19 cellular contexts compared by ENCODE assay signal in the genomic region with DNA sequence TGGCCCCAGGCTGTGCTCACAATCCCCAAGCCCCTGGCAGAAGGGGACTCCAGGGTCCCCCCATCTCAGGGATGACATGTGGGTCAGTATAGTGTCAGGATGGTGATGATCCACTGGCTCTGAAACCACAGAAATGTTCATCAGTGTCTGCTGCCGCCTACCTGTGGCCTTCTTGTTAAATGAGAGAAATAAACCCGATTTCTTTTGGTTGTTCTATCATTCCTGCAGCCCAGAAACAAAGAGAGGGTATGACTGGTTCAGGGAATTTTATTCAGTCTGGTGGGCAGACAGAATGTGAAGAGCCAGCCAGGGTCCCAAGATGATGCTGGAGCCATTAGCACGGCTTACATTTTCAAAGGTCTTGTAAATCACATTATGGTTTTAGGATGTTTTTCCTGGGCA.
DNase-seq lines count a peak whose midpoint lies in the region; ATAC-seq, FAIRE-seq and TF ChIP-seq lines count a peak whose summit lies in the region.
"Had no signal": no experiment of that assay in that cellular context is flagged by ENCODE, and none has a peak within 500 bp of the region (broad histone marks: within the 10 kb centered on the region; RNA-seq: fewer than 3 reads in every experiment).

No MANE protein-coding gene starts in this region.

- no peak overlapping the region for H3K9ac ChIP-seq in IMR-90 (ENCODE audit: low read depth, low read length)

- peak overlapping the region; percentile 30; the same call in 1 of the 2 replicates for H2BK120ac ChIP-seq in IMR-90 (ENCODE audit: low read depth, low read length)

- H4K20me1 ChIP-seq in IMR-90 (ENCODE audit: insufficient read depth, low read length): no peaks in the 10 kb centered on the region

- H3K4me2 ChIP-seq in IMR-90 (ENCODE audit: low read depth, low read length): no peak overlapping the region

- no peak overlapping the region for H2BK5ac ChIP-seq in IMR-90 (ENCODE audit: low read depth, low read length, poor library complexity, severe bottlenecking)

- no peak overlapping the region for H4K91ac ChIP-seq in IMR-90 (ENCODE audit: insufficient read depth, low read depth, low read length)

- H3K79me1 ChIP-seq in IMR-90 (ENCODE audit: low read depth in 1 of 2, low read length in 2 of 2): peaks cover 9 to 20% of the 10 kb centered on the region in 2 experiments; a peak in 3 of 4 replicates

- H3K56ac ChIP-seq in IMR-90 (ENCODE audit: extremely low read depth, insufficient read depth, low read length): no peak overlapping the region

- no peaks in the 10 kb centered on the region for H3K36me3 ChIP-seq in IMR-90 (ENCODE audit: control insufficient read depth, insufficient read depth, low read length)
- H3K36me3 ChIP-seq in bronchial epithelial cell (ENCODE audit: control insufficient read depth, insufficient read depth, low read length): no peaks in the 10 kb centered on the region
- H3K36me3 ChIP-seq: prostate gland, vagina had no signal

- no peak overlapping the region for H3K23ac ChIP-seq in IMR-90 (ENCODE audit: low read depth, low read length)

- no peak for TF ChIP-seq CTCF in IMR-90 (conservative IDR thresholded peaks at IDR 0.05; ENCODE audit: low read depth, low read length)
- peak; percentile 14 for TF ChIP-seq CTCF in bronchial epithelial cell (IDR thresholded peaks at IDR 0.05; ENCODE audit: insufficient read depth, low read length, severe bottlenecking)
- peak; percentile 28 for TF ChIP-seq CTCF in retinal pigment epithelial cell (conservative IDR thresholded peaks at IDR 0.05; ENCODE audit: low read depth, low read length)
- no peak for TF ChIP-seq CTCF in dorsolateral prefrontal cortex (IDR thresholded peaks at IDR 0.05 in 54 of 56, conservative IDR thresholded peaks at IDR 0.05 in 2 of 56; ENCODE audit: low read depth in 1 of 56, partially characterized antibody in 56 of 56)

- POLR2A ChIA-PET in IMR-90 (lab: Charles Lee; ENCODE audit: unreplicated experiment): interaction anchor here (0.7 kb wide), 1 partner anchor 793 kb away, joined by 20 read pairs; no protein-coding TSS in a partner anchor

- H3K4ac ChIP-seq in IMR-90 (ENCODE audit: low read depth, low read length): peak overlapping the region; percentile 55

- no peak for TF ChIP-seq POLR2A in IMR-90 (IDR thresholded peaks at IDR 0.05; ENCODE audit: low read depth, low read length)

- in situ Hi-C loops in IMR-90 (cut with MboI; ENCODE audit: low sequenced_read_pairs): no loop called here

- ATAC-seq in IMR-90 (ENCODE audit: low read depth): no peak
- ATAC-seq in GM18870 (IDR thresholded peaks at IDR 0.05; ENCODE audit: unreplicated experiment): no peak
- ATAC-seq: natural killer cell treated with Interleukin-12 subunit alpha and Interleukin-12 subunit beta and Interleukin-15 and Interleukin-18, amount 100 ng/mL, for 72 hours had no signal

- H3K4me3 ChIP-seq in IMR-90 (ENCODE audit: insufficient read depth, low read depth, low read length) (no peak overlapping the region), bronchial epithelial cell (ENCODE audit: low read depth, low read length) (no peak overlapping the region), retinal pigment epithelial cell (ENCODE audit: low read length) (no peak overlapping the region), dorsolateral prefrontal cortex (no peak overlapping the region)
- H3K4me3 ChIP-seq: prostate gland, vagina had no signal

- no peaks in the 10 kb centered on the region for H3K27me3 ChIP-seq in IMR-90 (ENCODE audit: control insufficient read depth, insufficient read depth, low read length)
- H3K27me3 ChIP-seq in bronchial epithelial cell (ENCODE audit: control insufficient read depth, insufficient read depth, low read length): no peaks in the 10 kb centered on the region
- no peaks in the 10 kb centered on the region for H3K27me3 ChIP-seq in dorsolateral prefrontal cortex
- H3K27me3 ChIP-seq: vagina had no signal

- H3K27ac ChIP-seq in IMR-90 (ENCODE audit: insufficient read depth, low read length) (no peak overlapping the region), dorsolateral prefrontal cortex (no peak overlapping the region)
- H3K27ac ChIP-seq: prostate gland, vagina had no signal

- no peaks in the 10 kb centered on the region for H3K9me3 ChIP-seq in IMR-90 (ENCODE audit: control insufficient read depth, insufficient read depth, low read length)
- H3K9me3 ChIP-seq: prostate gland, vagina had no signal

- H4K5ac ChIP-seq in IMR-90 (ENCODE audit: low read depth, low read length): no peak overlapping the region

- H3K4me1 ChIP-seq in IMR-90 (ENCODE audit: control insufficient read depth, insufficient read depth, low read length): peaks cover 11% of the 10 kb centered on the region
- H3K4me1 ChIP-seq: prostate gland had no signal

- intact Hi-C loops in IMR-90 (cut with micrococcal nuclease): no loop called here
- intact Hi-C loops in dorsolateral prefrontal cortex (cut with DNase I): loop anchor here (10.0 kb wide), 2 partner anchors 211 to 259 kb away; no protein-coding TSS in a partner anchor

- peak overlapping the region; percentile 5; the same call in 1 of the 3 replicates for H2BK15ac ChIP-seq in IMR-90 (ENCODE audit: low read depth, low read length)

- H3K9me1 ChIP-seq in IMR-90 (ENCODE audit: insufficient read depth, low read length): peaks cover 10% of the 10 kb centered on the region

- H2AK9ac ChIP-seq in IMR-90 (replicated peaks; ENCODE audit: low read depth, low read length, poor library complexity): no peak overlapping the region

- H2BK20ac ChIP-seq in IMR-90 (ENCODE audit: low read depth, low read length): peak overlapping the region; percentile 3; the same call in 1 of the 2 replicates

- BruUV-seq in IMR-90 (replicated peaks; lab: Mats Ljungman, UMichigan): no TSS peak

- peak overlapping the region; percentile 20; the same call in 1 of the 2 replicates for H3K14ac ChIP-seq in IMR-90 (replicated peaks; ENCODE audit: low read depth, low read length)

- no peak overlapping the region for H3K18ac ChIP-seq in IMR-90 (ENCODE audit: low read depth, low read length)

- CTCF ChIA-PET in IMR-90 (lab: Yijun Ruan, JAX): no interaction called here

- no peak for TF ChIP-seq RAD21 in IMR-90 (IDR thresholded peaks at IDR 0.05; ENCODE audit: low read length)

- no peak overlapping the region for H2AFZ ChIP-seq in IMR-90 (replicated peaks; ENCODE audit: low read length, poor library complexity)

- peak overlapping the region in 1 of 2 experiments; percentile 29; a peak in 1 of 4 replicates for H4K8ac ChIP-seq in IMR-90 (ENCODE audit: low read depth in 2 of 2, low read length in 2 of 2)

- dilution Hi-C loops in IMR-90 (cut with HindIII; ENCODE audit: low sequenced_read_pairs, unreplicated experiment): no loop called here

- FAIRE-seq in bronchial epithelial cell (lab: Jason Lieb, UNC): no peak
- FAIRE-seq: GM12892 had no signal

- DNase-seq in IMR-90 (no peak), OCI-M1 (lab: John Stamatoyannopoulos, UW) (peak; percentile 41), bronchial epithelial cell (ENCODE audit: low read depth) (no peak), retinal pigment epithelial cell (ENCODE audit: low read depth) (peak; percentile 58), dorsolateral prefrontal cortex (no peak), NCI-H774 (lab: John Stamatoyannopoulos, UW) (no peak)
- DNase-seq: activated CD4-positive, alpha-beta T cell treated with anti-CD3 and anti-CD28 coated beads for 4 hours; activated CD8-positive, alpha-beta memory T cell treated with anti-CD3 and anti-CD28 coated beads, Interleukin-2, amount 50 U/mL, for 4 hours; activated gamma-delta T cell; AML-193; amygdala; foreskin fibroblast; NCI-H1694 treated with DMSO at 0.1 percent for 48 hours; stimulated activated CD8-positive, alpha-beta memory T cell treated with anti-CD3 and anti-CD28 coated beads, Interleukin-4, amount 100 ng/mL, for 48 hours had no signal

- no CpG with 5 or more reads among the region's 3 CpGs for WGBS in IMR-90 (ENCODE audit: extremely low coverage in 2 of 2, insufficient read length in 1 of 2), 2 experiments

- no peak overlapping the region; the same call in 1 of the 2 replicates for H2AK5ac ChIP-seq in IMR-90 (ENCODE audit: low read depth, low read length)

TF ChIP-seq in IMR-90, 13 proteins besides CTCF, POLR2A, EP300 and RAD21:
- TF ChIP-seq RCOR1 (IDR thresholded peaks at IDR 0.05; ENCODE audit: insufficient replicate concordance, low read length) (no peak), MAFK (IDR thresholded peaks at IDR 0.05; ENCODE audit: low read depth, low read length) (no peak), MAZ (IDR thresholded peaks at IDR 0.05; ENCODE audit: borderline replicate concordance, low read depth, low read length) (no peak), FOS (IDR thresholded peaks at IDR 0.05; ENCODE audit: low read depth, low read length) (no peak), CHD1 (IDR thresholded peaks at IDR 0.05; ENCODE audit: low read depth, low read length) (no peak), SMC3 (IDR thresholded peaks at IDR 0.05; ENCODE audit: low read depth, low read length) (no peak)
- TF ChIP-seq, protein P1, sequence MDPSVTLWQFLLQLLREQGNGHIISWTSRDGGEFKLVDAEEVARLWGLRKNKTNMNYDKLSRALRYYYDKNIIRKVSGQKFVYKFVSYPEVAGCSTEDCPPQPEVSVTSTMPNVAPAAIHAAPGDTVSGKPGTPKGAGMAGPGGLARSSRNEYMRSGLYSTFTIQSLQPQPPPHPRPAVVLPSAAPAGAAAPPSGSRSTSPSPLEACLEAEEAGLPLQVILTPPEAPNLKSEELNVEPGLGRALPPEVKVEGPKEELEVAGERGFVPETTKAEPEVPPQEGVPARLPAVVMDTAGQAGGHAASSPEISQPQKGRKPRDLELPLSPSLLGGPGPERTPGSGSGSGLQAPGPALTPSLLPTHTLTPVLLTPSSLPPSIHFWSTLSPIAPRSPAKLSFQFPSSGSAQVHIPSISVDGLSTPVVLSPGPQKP (IDR thresholded peaks at IDR 0.05; ENCODE audit: borderline replicate concordance, low read depth, low read length): no peak
- TF ChIP-seq, protein P2, sequence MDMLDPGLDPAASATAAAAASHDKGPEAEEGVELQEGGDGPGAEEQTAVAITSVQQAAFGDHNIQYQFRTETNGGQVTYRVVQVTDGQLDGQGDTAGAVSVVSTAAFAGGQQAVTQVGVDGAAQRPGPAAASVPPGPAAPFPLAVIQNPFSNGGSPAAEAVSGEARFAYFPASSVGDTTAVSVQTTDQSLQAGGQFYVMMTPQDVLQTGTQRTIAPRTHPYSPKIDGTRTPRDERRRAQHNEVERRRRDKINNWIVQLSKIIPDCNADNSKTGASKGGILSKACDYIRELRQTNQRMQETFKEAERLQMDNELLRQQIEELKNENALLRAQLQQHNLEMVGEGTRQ (IDR thresholded peaks at IDR 0.05; ENCODE audit: low read depth, low read length): no peak

Comparison
In these comparisons a context has a peak if more than half of its experiments do, and no peak if none do; other contexts are left out.
1. DNase-seq: peak in OCI-M1 (single experiment) and retinal pigment epithelial cell (single experiment); none in IMR-90 (single experiment), bronchial epithelial cell (single experiment), dorsolateral prefrontal cortex (0 of 10) and NCI-H774 (single experiment).
2. CTCF ChIP-seq: peak in bronchial epithelial cell (single experiment) and retinal pigment epithelial cell (single experiment); none in IMR-90 (single experiment) and dorsolateral prefrontal cortex (0 of 56).